Comparison of ENCODE assay signal across 8 cellular contexts in the genomic region with DNA sequence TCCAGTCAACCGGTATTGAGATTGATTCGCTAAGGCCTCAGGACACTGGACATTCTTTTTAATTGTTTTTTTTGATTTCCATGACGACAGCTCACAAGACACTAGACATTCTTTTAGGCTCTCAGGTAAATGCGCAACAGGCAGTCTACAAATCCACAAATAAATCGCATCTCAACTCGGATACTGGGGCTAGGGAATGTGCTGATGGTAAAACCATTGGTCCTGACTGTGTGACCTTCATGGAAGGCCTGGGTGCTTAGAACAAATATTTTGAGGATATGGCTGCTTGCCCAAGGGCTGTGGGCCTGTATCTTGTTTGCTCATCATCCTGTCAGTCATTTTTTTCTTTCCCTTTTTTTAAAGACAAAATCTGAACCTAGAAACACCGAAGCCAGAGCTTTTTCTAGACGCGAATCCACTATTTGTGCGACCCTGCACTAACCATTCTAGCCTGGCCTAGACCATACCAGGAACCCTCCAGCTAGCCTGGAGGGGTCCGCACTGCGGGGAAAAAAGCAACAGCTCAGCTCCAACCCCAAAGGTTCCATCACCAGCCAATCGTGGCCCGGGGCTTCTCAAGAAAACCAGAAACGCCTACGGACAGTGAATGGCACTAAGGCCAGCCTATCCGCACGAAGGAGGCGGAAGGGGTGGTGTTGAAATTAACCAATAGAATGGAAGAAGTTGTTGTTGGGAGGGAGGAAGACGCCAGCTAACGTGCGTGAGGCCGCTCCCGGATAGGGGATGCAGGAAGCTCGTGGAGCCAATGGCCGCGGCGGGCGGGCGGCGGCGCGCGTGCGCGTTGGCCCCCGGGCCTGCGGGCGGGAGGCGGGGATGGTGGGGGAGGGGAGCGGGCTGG. TPM values are rescaled to one million over a fixed set of nuclear protein-coding genes. Genes with fewer than 3 reads are reported as not detected.
A peak's percentile ranks its signal among the peaks of the same experiment; 100 is the strongest.
DNase-seq lines count a peak whose midpoint lies in the region; ATAC-seq lines count a peak whose summit lies in the region.

No MANE protein-coding gene starts in this region.

- peaks cover 63% of the 10 kb centered on the region for H3K36me3 Mint-ChIP-seq in effector memory CD8-positive, alpha-beta T cell (ENCODE audit: insufficient read depth)
- H3K36me3 Mint-ChIP-seq in memory B cell: peaks cover 8% of the 10 kb centered on the region

- H3K27me3 Mint-ChIP-seq in effector memory CD8-positive, alpha-beta T cell: no peaks in the 10 kb centered on the region
- no peaks in the 10 kb centered on the region for H3K27me3 Mint-ChIP-seq in memory B cell

- peak overlapping the region; percentile 97 to 99 for H3K27ac Mint-ChIP-seq in effector memory CD8-positive, alpha-beta T cell
- peak overlapping the region; percentile 91 for H3K27ac Mint-ChIP-seq in memory B cell

- peak; percentile 98 for DNase-seq in COR-L47 (lab: John Stamatoyannopoulos, UW)
- peak; percentile 99 for DNase-seq in HT1080 (ENCODE audit: low read depth)
- peak; percentile 99 for DNase-seq in NOMO-1 (lab: John Stamatoyannopoulos, UW; ENCODE audit: unreplicated experiment in 2 of 2)
- peak; percentile 96 to 99 (median 96) for DNase-seq in activated CD8-positive, alpha-beta memory T cell treated with anti-CD3 and anti-CD28 coated beads for 48 hours (ENCODE audit: low read depth in 2 of 3, low spot score in 2 of 3)
- peak; percentile 95 to 99 (median 96) for DNase-seq in effector memory CD8-positive, alpha-beta T cell
- DNase-seq in memory B cell (ENCODE audit: low spot score in 2 of 2): peak; percentile 91 to 95
- peak; percentile 95 for DNase-seq in stimulated activated CD8-positive, alpha-beta memory T cell treated with anti-CD3 and anti-CD28 coated beads, Interleukin-12 subunit alpha, Interleukin-12 subunit beta, amount 100 ng/mL, for 1 hour (ENCODE audit: low read depth)

- no peaks in the 10 kb centered on the region for H3K9me3 Mint-ChIP-seq in effector memory CD8-positive, alpha-beta T cell
- H3K9me3 Mint-ChIP-seq in memory B cell: no peaks in the 10 kb centered on the region

- H3K4me3 Mint-ChIP-seq in effector memory CD8-positive, alpha-beta T cell: peak overlapping the region; percentile 84 to 99
- peak overlapping the region; percentile 76 for H3K4me3 Mint-ChIP-seq in memory B cell

- peak; percentile 94 for ATAC-seq in GM21367 (IDR thresholded peaks at IDR 0.05; ENCODE audit: unreplicated experiment)
- peak; percentile 89 for ATAC-seq in effector memory CD8-positive, alpha-beta T cell (replicated peaks)
- ATAC-seq in memory B cell (ENCODE audit: low read depth): peak; percentile 87

- H3K4me1 Mint-ChIP-seq in effector memory CD8-positive, alpha-beta T cell (ENCODE audit: low read depth in 2 of 2): peaks cover 28 to 43% of the 10 kb centered on the region in 2 donors
- peaks cover 18% of the 10 kb centered on the region for H3K4me1 Mint-ChIP-seq in memory B cell

RNA-seq across cellular contexts. Expression of a gene that starts 18.1 kb away (rescaled TPM):
- 16.7 and 28.1 TPM in 2 replicates for total RNA-seq in HT1080 (2014; rRNA removed; shearing (Covaris generic))
- polyA plus RNA-seq in HT1080 (2015; cell fraction: cytosol; rRNA removed): 24.0 and 28.3 TPM in 2 replicates
- 84.1 TPM in 2 replicates for polyA plus RNA-seq in HT1080 (2015; cell fraction: nucleus; rRNA removed)

Comparison
In these comparisons a context has a peak if more than half of its experiments do, and no peak if none do; other contexts are left out.
1. Peak in every context shown above with its lines: DNase-seq and ATAC-seq.